ENCODE assay signal across 8 cellular contexts in the genomic region with DNA sequence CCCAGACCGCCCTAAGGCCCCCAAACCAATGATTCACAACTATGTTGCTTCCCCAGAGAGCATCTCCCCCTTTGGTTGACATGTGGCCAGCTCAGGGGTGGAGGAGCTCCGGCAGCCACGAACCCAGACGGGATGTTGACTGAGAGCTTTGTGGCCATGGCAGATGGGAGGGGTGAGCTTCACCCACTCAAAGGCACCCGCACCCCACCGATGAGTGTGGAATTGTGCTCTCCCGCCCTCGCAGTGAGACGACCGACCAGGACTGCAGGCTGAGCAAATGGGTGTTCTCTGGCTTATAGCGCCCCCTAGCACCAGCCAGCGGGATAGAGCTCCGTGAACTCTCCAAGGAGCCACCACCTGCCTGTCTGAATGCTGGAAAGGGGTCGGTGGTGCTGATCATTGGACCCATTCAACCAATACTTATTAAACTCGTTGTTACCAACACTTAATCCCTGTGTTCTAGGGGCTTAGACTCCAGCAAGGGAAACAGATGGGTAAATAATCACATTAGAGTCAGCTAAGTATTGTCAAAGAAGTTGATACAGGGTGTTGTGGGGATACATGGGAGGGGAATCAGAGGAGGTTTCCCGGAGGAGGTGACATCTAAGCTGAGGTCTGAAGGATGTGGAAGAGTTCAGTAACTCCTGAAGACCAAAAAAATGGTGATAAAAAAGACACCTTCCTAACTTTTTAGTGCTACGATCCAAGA. TPM values are rescaled to one million over a fixed set of nuclear protein-coding genes. Genes with fewer than 3 reads are reported as not detected.
A peak's percentile ranks its signal among the peaks of the same experiment; 100 is the strongest.
DNase-seq lines count a peak whose midpoint lies in the region; ATAC-seq and TF ChIP-seq lines count a peak whose summit lies in the region.

No MANE protein-coding gene starts in this region.

- no peaks in the 10 kb centered on the region for H3K9me3 ChIP-seq in mesenchymal stem cell (ENCODE audit: control insufficient read depth, low read length)

- WGBS in mesenchymal stem cell, result 20% methylated on average over 15 of the region's 17 CpGs

- DNase-seq in GM12864 (ENCODE audit: low read depth) (peak; percentile 4), NCI-H1694 treated with DMSO at 0.1 percent for 48 hours (lab: John Stamatoyannopoulos, UW) (peak; percentile 23), mesenchymal stem cell (peak; percentile 66)
- peak; percentile 67 for DNase-seq in activated CD4-positive, alpha-beta memory T cell treated with anti-CD3 and anti-CD28 coated beads for 36 hours
- peak; percentile 31 for DNase-seq in effector CD4-positive, alpha-beta T cell
- peak; percentile 8 to 24 for DNase-seq in stimulated activated CD8-positive, alpha-beta memory T cell treated with anti-CD3 and anti-CD28 coated beads, Interleukin-4, amount 100 ng/mL, for 1 hour (ENCODE audit: low read depth in 2 of 2, low spot score in 1 of 2)

- peak overlapping the region; percentile 96 to 98 for H2BK12ac ChIP-seq in mesenchymal stem cell (ENCODE audit: low read length in 2 of 2)

- H3K27me3 Mint-ChIP-seq in activated CD4-positive, alpha-beta memory T cell treated with anti-CD3 and anti-CD28 coated beads for 36 hours, result peaks cover 35% of the 10 kb centered on the region

- intact Hi-C loops in activated CD4-positive, alpha-beta memory T cell treated with anti-CD3 and anti-CD28 coated beads for 36 hours (cut with micrococcal nuclease), result loop anchor here (1.0 to 2.0 kb wide), 2 partner anchors 137 to 268 kb away; no protein-coding TSS in a partner anchor

- H2AFZ ChIP-seq in mesenchymal stem cell (ENCODE audit: low read depth, low read length), result peak overlapping the region; percentile 60

- H3K4ac ChIP-seq in mesenchymal stem cell (ENCODE audit: low read depth in 1 of 2, low read length in 2 of 2), result no peak overlapping the region

- no peaks in the 10 kb centered on the region for H3K36me3 ChIP-seq in mesenchymal stem cell (ENCODE audit: control insufficient read depth in 1 of 2, insufficient read depth in 2 of 2, low read depth in 1 of 2, low read length in 2 of 2)

- H2BK5ac ChIP-seq in mesenchymal stem cell (ENCODE audit: low read depth, low read length, poor library complexity, severe bottlenecking), result no peak overlapping the region

- ATAC-seq in GM21825 (IDR thresholded peaks at IDR 0.05; ENCODE audit: unreplicated experiment) (no peak), GM21619 (IDR thresholded peaks at IDR 0.05; ENCODE audit: unreplicated experiment) (no peak)

- H3K4me1 Mint-ChIP-seq in activated CD4-positive, alpha-beta memory T cell treated with anti-CD3 and anti-CD28 coated beads for 36 hours (ENCODE audit: low read depth), result peaks cover 2% of the 10 kb centered on the region

- H2BK120ac ChIP-seq in mesenchymal stem cell (ENCODE audit: low read depth, low read length), result no peak overlapping the region

- no peak overlapping the region for H2AK5ac ChIP-seq in mesenchymal stem cell (ENCODE audit: low read length, severe bottlenecking)

- H3K36me3 Mint-ChIP-seq in activated CD4-positive, alpha-beta memory T cell treated with anti-CD3 and anti-CD28 coated beads for 36 hours, result no peaks in the 10 kb centered on the region

- peaks cover 6% of the 10 kb centered on the region for H3K4me1 ChIP-seq in mesenchymal stem cell (ENCODE audit: control insufficient read depth, insufficient read depth, low read depth, low read length)

- no peak overlapping the region for H3K4me3 ChIP-seq in GM12864 (ENCODE audit: low read depth, low read length)
- peak overlapping the region in 1 of 2 experiments; percentile 59 for H3K4me3 ChIP-seq in mesenchymal stem cell (ENCODE audit: insufficient read depth in 1 of 2, low read depth in 1 of 2, low read length in 2 of 2)

- no peak overlapping the region for H3K4me3 Mint-ChIP-seq in activated CD4-positive, alpha-beta memory T cell treated with anti-CD3 and anti-CD28 coated beads for 36 hours

- peaks cover 0 to 9% of the 10 kb centered on the region in 2 experiments for H3K27me3 ChIP-seq in mesenchymal stem cell (ENCODE audit: control insufficient read depth in 1 of 2, insufficient read depth in 1 of 2, low read length in 2 of 2)

- peak overlapping the region; percentile 67 for H3K9ac ChIP-seq in mesenchymal stem cell (ENCODE audit: low read length)

- no peak overlapping the region for H3K23ac ChIP-seq in mesenchymal stem cell (ENCODE audit: low read length in 2 of 2)

- POLR2A ChIA-PET in activated CD4-positive, alpha-beta memory T cell treated with anti-CD3 and anti-CD28 coated beads for 36 hours (lab: Charles Lee), result no interaction called here

- CTCF ChIA-PET in activated CD4-positive, alpha-beta memory T cell treated with anti-CD3 and anti-CD28 coated beads for 36 hours (lab: Charles Lee), result interaction anchor here (0.5 to 6.0 kb wide), 44 partner anchors 9 to 707 kb away, joined by 3 to 138 read pairs (median 4); a partner anchor contains a TSS

- no peaks in the 10 kb centered on the region for H3K79me1 ChIP-seq in mesenchymal stem cell (replicated peaks; ENCODE audit: low read length, poor library complexity, severe bottlenecking)

- peak; percentile 86 for TF ChIP-seq CTCF in GM12864 (IDR thresholded peaks at IDR 0.05; ENCODE audit: low read depth, low read length, missing control alignments)

- H4K91ac ChIP-seq in mesenchymal stem cell (ENCODE audit: low read length), result peak overlapping the region; percentile 70

- H2BK15ac ChIP-seq in mesenchymal stem cell (ENCODE audit: low read depth, poor library complexity, severe bottlenecking), result peak overlapping the region; percentile 85

- no peak overlapping the region for H3K27ac ChIP-seq in mesenchymal stem cell (ENCODE audit: low read length, poor library complexity, severe bottlenecking)

- no peak overlapping the region for H3K4me2 ChIP-seq in mesenchymal stem cell (ENCODE audit: low read length, poor library complexity, severe bottlenecking)

- H3K14ac ChIP-seq in mesenchymal stem cell (ENCODE audit: low read length in 2 of 2), result peak overlapping the region in 1 of 2 experiments; percentile 23

- peak overlapping the region; percentile 81 to 83 for H3K18ac ChIP-seq in mesenchymal stem cell (ENCODE audit: low read depth in 1 of 2, low read length in 2 of 2)

- H3K27ac Mint-ChIP-seq in activated CD4-positive, alpha-beta memory T cell treated with anti-CD3 and anti-CD28 coated beads for 36 hours, result no peak overlapping the region

- peak overlapping the region; percentile 70 for H4K8ac ChIP-seq in mesenchymal stem cell (ENCODE audit: low read length)

- H3K9me3 Mint-ChIP-seq in activated CD4-positive, alpha-beta memory T cell treated with anti-CD3 and anti-CD28 coated beads for 36 hours, result no peaks in the 10 kb centered on the region

RNA-seq across cellular contexts. Expression of a gene that starts 4.5 kb away (rescaled TPM):
- total RNA-seq in activated CD4-positive, alpha-beta memory T cell treated with anti-CD3 and anti-CD28 coated beads for 36 hours, result not detected
- polyA plus RNA-seq in mesenchymal stem cell (2013, experiment 1 of 2), result 319 TPM
- polyA plus RNA-seq in mesenchymal stem cell (2013, experiment 2 of 2), result 317 TPM

Comparison
In these comparisons a context has a peak if more than half of its experiments do, and no peak if none do; other contexts are left out.
1. DNase-seq: peak in every context shown above with its lines; median percentile 67 in activated CD4-positive, alpha-beta memory T cell treated with anti-CD3 and anti-CD28 coated beads for 36 hours; 66 in mesenchymal stem cell; 31 in effector CD4-positive, alpha-beta T cell; 23 in NCI-H1694 treated with DMSO at 0.1 percent for 48 hours; 16 in stimulated activated CD8-positive, alpha-beta memory T cell treated with anti-CD3 and anti-CD28 coated beads, Interleukin-4, amount 100 ng/mL, for 1 hour; 4 in GM12864.